In the genomic region with DNA sequence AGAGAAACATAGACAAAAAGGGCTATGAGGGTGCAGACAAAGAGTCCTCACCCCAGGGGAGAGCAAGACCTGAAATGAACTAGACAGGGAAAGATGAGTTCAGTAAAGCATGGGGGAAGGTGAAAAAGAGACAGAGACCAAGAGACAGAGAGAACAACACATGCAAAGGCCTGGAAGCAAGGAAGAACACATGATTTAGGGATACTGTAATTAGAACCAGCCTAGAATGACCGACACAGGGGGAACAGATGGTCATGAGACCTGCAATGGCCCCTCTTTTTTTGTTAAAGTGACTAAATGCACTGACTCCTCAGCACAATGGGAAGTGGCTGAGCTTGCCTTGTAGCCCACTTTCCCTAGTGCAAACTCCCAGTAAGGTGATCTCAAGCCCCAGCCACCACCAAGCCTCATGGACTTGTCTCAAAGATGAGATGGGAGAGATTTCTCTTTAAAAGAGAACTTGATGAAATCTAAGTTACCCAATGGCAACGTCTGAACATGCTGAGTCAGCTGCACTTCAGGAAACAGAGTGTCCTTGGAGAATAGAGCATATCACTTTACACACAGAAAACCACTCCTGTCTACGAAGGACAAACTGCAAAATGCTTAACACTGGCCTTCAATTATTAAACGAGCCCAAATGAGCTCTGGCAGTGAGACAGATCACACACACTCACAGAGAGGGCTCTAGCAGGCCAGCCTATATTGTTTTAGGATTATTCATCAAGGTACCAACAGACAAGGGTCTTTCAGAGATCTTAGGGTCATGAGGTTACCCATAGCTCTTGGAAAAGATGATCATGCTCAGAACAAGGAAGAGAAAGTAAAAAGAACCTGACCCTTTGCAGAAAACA, we compare ENCODE assay signal across 11 cellular contexts.
DNase-seq lines count a peak whose midpoint lies in the region; ATAC-seq, FAIRE-seq and TF ChIP-seq lines count a peak whose summit lies in the region.
"Had no signal": no experiment of that assay in that cellular context is flagged by ENCODE, and none has a peak within 500 bp of the region (broad histone marks: within the 10 kb centered on the region; RNA-seq: fewer than 3 reads in every experiment).

No MANE protein-coding gene starts in this region.

- 0 out of 2 replicates have a peak, but pooled peaks cover 2% of the 10 kb centered on the region for H4K20me1 ChIP-seq in K562 (replicated peaks; ENCODE audit: control insufficient read depth, insufficient read depth, low read length)

- no peaks in the 10 kb centered on the region for H3K36me3 Mint-ChIP-seq in activated T-cell treated with anti-CD3 and anti-CD28 coated beads, Interleukin-2, amount 50 U/mL, for 72 hours (ENCODE audit: insufficient read depth in 2 of 2)
- peaks cover 67% of the 10 kb centered on the region for H3K36me3 Mint-ChIP-seq in activated T-helper 17 cell treated with anti-CD3 and anti-CD28 coated beads, Interleukin-2, amount 50 U/mL, for 72 hours (ENCODE audit: low read depth)

- H3K27ac Mint-ChIP-seq in activated T-cell treated with anti-CD3 and anti-CD28 coated beads, Interleukin-2, amount 50 U/mL, for 72 hours: no peak overlapping the region
- no peak overlapping the region for H3K27ac Mint-ChIP-seq in activated T-helper 17 cell treated with anti-CD3 and anti-CD28 coated beads, Interleukin-2, amount 50 U/mL, for 72 hours
- H3K27ac Mint-ChIP-seq: activated naive CD4-positive, alpha-beta T cell treated with anti-CD3 and anti-CD28 coated beads, Interleukin-2, amount 50 U/mL, for 24 hours had no signal

- no peak overlapping the region; the same call in 1 of the 2 replicates for H3K4me2 ChIP-seq in K562 (ENCODE audit: insufficient read depth, low read length)

- H3K4me1 ChIP-seq in K562 (replicated peaks in 1 of 2; ENCODE audit: control insufficient read depth in 2 of 2, insufficient read depth in 2 of 2, low read length in 2 of 2): peaks cover 0 to 7% of the 10 kb centered on the region in 2 experiments; a peak in 1 of 5 replicates
- H3K4me1 ChIP-seq in transverse colon: no peaks in the 10 kb centered on the region

- no peak overlapping the region for H3K27ac ChIP-seq in K562 (ENCODE audit: extremely low read depth, low read depth, low read length)
- no peak overlapping the region for H3K27ac ChIP-seq in transverse colon
- H3K27ac ChIP-seq: VCaP had no signal

- H3K9me1 ChIP-seq in K562 (ENCODE audit: control insufficient read depth, insufficient read depth, low read length): no peaks in the 10 kb centered on the region

- no peak overlapping the region for H3K4me3 Mint-ChIP-seq in activated T-cell treated with anti-CD3 and anti-CD28 coated beads, Interleukin-2, amount 50 U/mL, for 72 hours
- no peak overlapping the region for H3K4me3 Mint-ChIP-seq in activated T-helper 17 cell treated with anti-CD3 and anti-CD28 coated beads, Interleukin-2, amount 50 U/mL, for 72 hours
- H3K4me3 Mint-ChIP-seq: activated naive CD4-positive, alpha-beta T cell treated with anti-CD3 and anti-CD28 coated beads, Interleukin-2, amount 50 U/mL, for 24 hours had no signal

- TF ChIP-seq EP300 in K562 (IDR thresholded peaks at IDR 0.05; ENCODE audit: low read length) (no peak), transverse colon (IDR thresholded peaks at IDR 0.05; ENCODE audit: low read depth) (no peak)

- in situ Hi-C loops in K562 (cut with MboI) (no loop called here), transverse colon (cut with MboI; ENCODE audit: low pct_ligation_motif_present in 1 of 4, low pct_unique_long_range_greater_than_20kb in 1 of 4, low sequenced_read_pairs in 3 of 4) (no loop called here)

- TF ChIP-seq RAD21 in K562 (CRISPR knock-in tag; conservative IDR thresholded peaks at IDR 0.05 in 1 of 2, IDR thresholded peaks at IDR 0.05 in 1 of 2): no peak

- no peak for TF ChIP-seq CTCF in AG09309 (IDR thresholded peaks at IDR 0.05; ENCODE audit: control insufficient read depth, insufficient read depth, low read depth, low read length, missing control alignments)
- no peak for TF ChIP-seq CTCF in K562 (IDR thresholded peaks at IDR 0.05 in 2 of 3, conservative IDR thresholded peaks at IDR 0.05 in 1 of 3; ENCODE audit: insufficient read depth in 2 of 3, low read depth in 1 of 3, low read length in 3 of 3)
- TF ChIP-seq CTCF in transverse colon (IDR thresholded peaks at IDR 0.05): no peak

- POLR2A ChIA-PET in K562 (lab: Yijun Ruan, JAX): interaction anchor here (1.5 kb wide), 1 partner anchor 9 kb away, joined by 4 read pairs; no protein-coding TSS in a partner anchor

- intact Hi-C loops in K562 (cut with micrococcal nuclease) (no loop called here), transverse colon (cut with DNase I; ENCODE audit: low total_unique reads) (no loop called here)

- H3K4me1 Mint-ChIP-seq in activated T-cell treated with anti-CD3 and anti-CD28 coated beads, Interleukin-2, amount 50 U/mL, for 72 hours (ENCODE audit: low read depth): no peaks in the 10 kb centered on the region
- peaks cover 9% of the 10 kb centered on the region for H3K4me1 Mint-ChIP-seq in activated T-helper 17 cell treated with anti-CD3 and anti-CD28 coated beads, Interleukin-2, amount 50 U/mL, for 72 hours

- 11% methylated on average over 4 of the region's 4 CpGs for WGBS in K562 (ENCODE audit: insufficient coverage, low coverage, missing lambda C conversion rate)
- WGBS in transverse colon (ENCODE audit: low coverage in 1 of 2), 2 donors: 40 to 62% methylated on average over 2 to 4 of the region's 4 CpGs

- DNase-seq in AG09309 (ENCODE audit: low read depth) (peak; percentile 21), K562 (ENCODE audit: extremely low read depth in 1 of 4, low spot score in 3 of 4) (peak in 2 of 4 experiments; percentile 8 to 25), medulla oblongata (ENCODE audit: extremely low spot score) (peak; percentile 46), transverse colon (no peak)
- no peak for DNase-seq in activated T-cell treated with anti-CD3 and anti-CD28 coated beads, Interleukin-2, amount 50 U/mL, for 72 hours
- DNase-seq: NCI-H146 had no signal

- no peaks in the 10 kb centered on the region for H3K9me3 Mint-ChIP-seq in activated T-cell treated with anti-CD3 and anti-CD28 coated beads, Interleukin-2, amount 50 U/mL, for 72 hours
- H3K9me3 Mint-ChIP-seq in activated T-helper 17 cell treated with anti-CD3 and anti-CD28 coated beads, Interleukin-2, amount 50 U/mL, for 72 hours: no peaks in the 10 kb centered on the region
- H3K9me3 Mint-ChIP-seq: activated naive CD4-positive, alpha-beta T cell treated with anti-CD3 and anti-CD28 coated beads, Interleukin-2, amount 50 U/mL, for 24 hours had no signal

- no peak overlapping the region for H3K9ac ChIP-seq in K562 (ENCODE audit: insufficient read depth in 1 of 2, low read depth in 2 of 2, low read length in 2 of 2)

- BruUV-seq in K562 (replicated peaks; lab: Mats Ljungman, UMichigan): no TSS peak

- no peaks in the 10 kb centered on the region for H3K9me3 ChIP-seq in K562 (replicated peaks; ENCODE audit: control insufficient read depth, insufficient read depth, low read depth, low read length)
- no peaks in the 10 kb centered on the region for H3K9me3 ChIP-seq in transverse colon

- no peaks in the 10 kb centered on the region for H3K79me2 ChIP-seq in K562 (ENCODE audit: control insufficient read depth, insufficient read depth, low read length)

- H3K36me3 ChIP-seq in K562 (ENCODE audit: control insufficient read depth, insufficient read depth, low read length): no peaks in the 10 kb centered on the region; the same call in 2 of the 3 replicates
- no peaks in the 10 kb centered on the region for H3K36me3 ChIP-seq in transverse colon

- no peak overlapping the region for H2AFZ ChIP-seq in K562 (ENCODE audit: low read depth, low read length)

- H3K27me3 Mint-ChIP-seq in activated T-cell treated with anti-CD3 and anti-CD28 coated beads, Interleukin-2, amount 50 U/mL, for 72 hours (ENCODE audit: low read depth): no peaks in the 10 kb centered on the region
- H3K27me3 Mint-ChIP-seq in activated T-helper 17 cell treated with anti-CD3 and anti-CD28 coated beads, Interleukin-2, amount 50 U/mL, for 72 hours: no peaks in the 10 kb centered on the region
- H3K27me3 Mint-ChIP-seq: activated naive CD4-positive, alpha-beta T cell treated with anti-CD3 and anti-CD28 coated beads, Interleukin-2, amount 50 U/mL, for 24 hours had no signal

- H3K27me3 ChIP-seq in K562 (ENCODE audit: control insufficient read depth in 2 of 2, insufficient read depth in 2 of 2, low read length in 2 of 2): no peaks in the 10 kb centered on the region
- no peaks in the 10 kb centered on the region for H3K27me3 ChIP-seq in transverse colon

- TF ChIP-seq POLR2A in K562 (conservative IDR thresholded peaks at IDR 0.05) (no peak), transverse colon (IDR thresholded peaks at IDR 0.05) (no peak)

- peak; percentile 48 for FAIRE-seq in K562 (lab: Jason Lieb, UNC)

- ATAC-seq in HG02759 (IDR thresholded peaks at IDR 0.05; ENCODE audit: unreplicated experiment): peak; percentile 53
- peak; percentile 70 for ATAC-seq in K562
- no peak for ATAC-seq in activated T-cell treated with anti-CD3 and anti-CD28 coated beads, Interleukin-2, amount 50 U/mL, for 72 hours (replicated peaks in 1 of 2)
- no peak for ATAC-seq in GM19351 (IDR thresholded peaks at IDR 0.05; ENCODE audit: unreplicated experiment)
- no peak for ATAC-seq in activated T-helper 17 cell treated with anti-CD3 and anti-CD28 coated beads, Interleukin-2, amount 50 U/mL, for 72 hours (replicated peaks)

- CTCF ChIA-PET in K562 (lab: Yijun Ruan, JAX; ENCODE audit: low intra/inter-chr PET ratio): no interaction called here

- H3K4me3 ChIP-seq in AG09309 (ENCODE audit: control insufficient read depth, low read depth, low read length) (no peak overlapping the region), K562 (no peak overlapping the region), transverse colon (no peak overlapping the region)

TF ChIP-seq in K562, 482 proteins besides CTCF, POLR2A, EP300 and RAD21 (continues in another document):
- TF ChIP-seq CEBPG (CRISPR knock-in tag; IDR thresholded peaks at IDR 0.05) (no peak), CEBPG (tag; conservative IDR thresholded peaks at IDR 0.05 in 1 of 2, IDR thresholded peaks at IDR 0.05 in 1 of 2) (peak; percentile 50 to 51), NFIC (IDR thresholded peaks at IDR 0.05) (no peak), ZNF316 (IDR thresholded peaks at IDR 0.05) (peak; percentile 99), ZNF785 (CRISPR knock-in tag; IDR thresholded peaks at IDR 0.05) (no peak), ZBED1 (IDR thresholded peaks at IDR 0.05) (no peak), C11orf30 (IDR thresholded peaks at IDR 0.05; ENCODE audit: low read depth) (peak; percentile 98), MAFK (IDR thresholded peaks at IDR 0.05; ENCODE audit: low read length) (peak; percentile 97), BACH1 (tag; IDR thresholded peaks at IDR 0.05) (peak; percentile 50; the same call in 1 of the 2 replicates)
- TF ChIP-seq, protein P1, sequence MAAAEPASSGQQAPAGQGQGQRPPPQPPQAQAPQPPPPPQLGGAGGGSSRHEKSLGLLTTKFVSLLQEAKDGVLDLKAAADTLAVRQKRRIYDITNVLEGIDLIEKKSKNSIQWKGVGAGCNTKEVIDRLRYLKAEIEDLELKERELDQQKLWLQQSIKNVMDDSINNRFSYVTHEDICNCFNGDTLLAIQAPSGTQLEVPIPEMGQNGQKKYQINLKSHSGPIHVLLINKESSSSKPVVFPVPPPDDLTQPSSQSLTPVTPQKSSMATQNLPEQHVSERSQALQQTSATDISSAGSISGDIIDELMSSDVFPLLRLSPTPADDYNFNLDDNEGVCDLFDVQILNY (CRISPR knock-in tag; IDR thresholded peaks at IDR 0.05): no peak

Comparison
In these comparisons a context has a peak if more than half of its experiments do, and no peak if none do; other contexts are left out.
1. DNase-seq: peak in AG09309 (single experiment) and medulla oblongata (single experiment); none in activated T-cell treated with anti-CD3 and anti-CD28 coated beads, Interleukin-2, amount 50 U/mL, for 72 hours (0 of 2) and transverse colon (single experiment).
2. ATAC-seq: peak in HG02759 (single experiment) and K562 (single experiment); none in activated T-cell treated with anti-CD3 and anti-CD28 coated beads, Interleukin-2, amount 50 U/mL, for 72 hours (0 of 2), GM19351 (single experiment) and activated T-helper 17 cell treated with anti-CD3 and anti-CD28 coated beads, Interleukin-2, amount 50 U/mL, for 72 hours (single experiment).